ENCODE assay signal across 12 cellular contexts in the genomic region with DNA sequence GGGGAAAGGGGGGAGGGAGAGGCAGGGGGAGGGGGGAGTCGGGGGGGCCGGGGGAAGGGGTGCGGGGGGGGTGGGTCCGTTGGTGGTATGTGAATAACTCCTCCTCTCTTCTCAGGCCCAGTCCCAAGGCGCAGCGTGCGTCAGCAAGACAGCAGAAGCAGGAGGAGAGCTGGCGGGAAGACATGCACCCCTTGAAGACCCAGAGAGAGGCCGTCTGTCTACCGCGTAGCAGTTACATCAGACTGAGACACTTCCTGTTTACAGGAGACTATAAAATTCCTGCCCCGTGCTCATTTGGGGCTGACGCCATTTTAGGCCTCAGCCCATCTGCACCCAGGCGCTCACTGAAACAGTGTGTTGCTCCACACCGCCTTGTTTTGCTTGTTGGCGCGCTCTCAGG. TPM values are rescaled to one million over a fixed set of nuclear protein-coding genes. Genes with fewer than 3 reads are reported as not detected.
DNase-seq lines count a peak whose midpoint lies in the region; TF ChIP-seq lines count a peak whose summit lies in the region.
"Had no signal": no experiment of that assay in that cellular context is flagged by ENCODE, and none has a peak within 500 bp of the region (broad histone marks: within the 10 kb centered on the region; RNA-seq: fewer than 3 reads in every experiment).

No MANE protein-coding gene starts in this region.

- H3K27ac Mint-ChIP-seq in H9 (no peak overlapping the region), HFFc6 (no peak overlapping the region)
- H3K27ac Mint-ChIP-seq: activated naive CD8-positive, alpha-beta T cell treated with anti-CD3 and anti-CD28 coated beads, Interleukin-2, amount 10 ng/mL, durations not matched to agents 7 days and 5 days; mesothelial cell of epicardium had no signal

- no peak overlapping the region for H3K4me3 Mint-ChIP-seq in H9
- H3K4me3 Mint-ChIP-seq in HFFc6: no peak overlapping the region
- H3K4me3 Mint-ChIP-seq: activated naive CD8-positive, alpha-beta T cell treated with anti-CD3 and anti-CD28 coated beads, Interleukin-2, amount 10 ng/mL, durations not matched to agents 7 days and 5 days; mesothelial cell of epicardium had no signal

- no peaks in the 10 kb centered on the region; a peak in 1 of 4 replicates for H3K4me1 Mint-ChIP-seq in H9
- peaks cover 14% of the 10 kb centered on the region for H3K4me1 Mint-ChIP-seq in HFFc6 (ENCODE audit: low read depth)
- H3K4me1 Mint-ChIP-seq: activated naive CD8-positive, alpha-beta T cell treated with anti-CD3 and anti-CD28 coated beads, Interleukin-2, amount 10 ng/mL, durations not matched to agents 7 days and 5 days; mesothelial cell of epicardium had no signal

- H3K27me3 Mint-ChIP-seq in H9 (ENCODE audit: low read depth) (no peaks in the 10 kb centered on the region; the same call in 1 of the 2 replicates), HFFc6 (ENCODE audit: insufficient read depth) (peaks cover 24% of the 10 kb centered on the region)

- H3K4me3 ChIP-seq in A673 (ENCODE audit: low read depth, low read length, poor library complexity, severe bottlenecking) (no peak overlapping the region), fibroblast of villous mesenchyme (ENCODE audit: low read depth, low read length) (no peak overlapping the region), stomach (peak overlapping the region in 2 of 4 donors; percentile 2 to 7)

- no peak overlapping the region for H3K4ac ChIP-seq in H9 (ENCODE audit: low read depth, low read length)

- H3K4me2 ChIP-seq in H9 (ENCODE audit: insufficient read depth, insufficient read length, low read length): no peak overlapping the region

- no peak overlapping the region for H2BK15ac ChIP-seq in H9 (ENCODE audit: low read depth, low read length)

- H4K5ac ChIP-seq in H9 (ENCODE audit: insufficient read length, low read depth, low read length): no peak overlapping the region

- no peak overlapping the region for H3K23ac ChIP-seq in H9 (ENCODE audit: insufficient read length, low read depth, low read length)

- H3K36me3 ChIP-seq in A673 (ENCODE audit: insufficient read depth, low read length, poor library complexity, severe bottlenecking): no peaks in the 10 kb centered on the region
- no peaks in the 10 kb centered on the region for H3K36me3 ChIP-seq in stomach
- H3K36me3 ChIP-seq: vagina had no signal

- H2BK120ac ChIP-seq in H9 (ENCODE audit: low read depth, low read length, poor library complexity, severe bottlenecking): no peak overlapping the region

- intact Hi-C loops in A673 (cut with micrococcal nuclease; ENCODE audit: unreplicated experiment): no loop called here
- intact Hi-C loops in stomach (cut with DNase I; ENCODE audit: low total_unique reads): no loop called here

- H3K27me3 ChIP-seq in A673 (replicated peaks; ENCODE audit: insufficient read depth, low read depth, low read length, poor library complexity) (no peaks in the 10 kb centered on the region), stomach (no peaks in the 10 kb centered on the region), H9 (ENCODE audit: insufficient read depth, low read length) (no peaks in the 10 kb centered on the region)
- H3K27me3 ChIP-seq: vagina had no signal

- H3T11ph ChIP-seq in H9 (ENCODE audit: low read length): no peak overlapping the region

- no peaks in the 10 kb centered on the region for H3K79me2 ChIP-seq in H9 (ENCODE audit: insufficient read depth, low read length)

- TF ChIP-seq CTCF in A673 (conservative IDR thresholded peaks at IDR 0.05; ENCODE audit: low read depth, low read length) (no peak), fibroblast of villous mesenchyme (IDR thresholded peaks at IDR 0.05; ENCODE audit: insufficient read depth, low read depth, low read length) (no peak), stomach (IDR thresholded peaks at IDR 0.05) (no peak), H9 (conservative IDR thresholded peaks at IDR 0.05) (no peak), HFFc6 (IDR thresholded peaks at IDR 0.05) (no peak)

- H3K36me3 Mint-ChIP-seq in H9 (ENCODE audit: insufficient read depth in 1 of 3, low read depth in 3 of 3): peaks cover 5 to 13% (median 9%) of the 10 kb centered on the region in 3 experiments; a peak in 3 of 7 replicates
- H3K36me3 Mint-ChIP-seq in HFFc6 (ENCODE audit: low read depth): peaks cover 15% of the 10 kb centered on the region; the same call in 1 of the 2 replicates
- H3K36me3 Mint-ChIP-seq: activated naive CD8-positive, alpha-beta T cell treated with anti-CD3 and anti-CD28 coated beads, Interleukin-2, amount 10 ng/mL, durations not matched to agents 7 days and 5 days; mesothelial cell of epicardium had no signal

- H3K9me3 ChIP-seq in A673 (ENCODE audit: low read depth, low read length, poor library complexity, severe bottlenecking) (peaks cover 4% of the 10 kb centered on the region), stomach (no peaks in the 10 kb centered on the region), H9 (ENCODE audit: control insufficient read depth, low read depth, low read length) (peaks cover 5% of the 10 kb centered on the region)
- H3K9me3 ChIP-seq: vagina had no signal

- H4K91ac ChIP-seq in H9 (ENCODE audit: insufficient read length, low read depth, low read length): no peak overlapping the region

- TF ChIP-seq EP300 in stomach (IDR thresholded peaks at IDR 0.05): no peak

- TF ChIP-seq POLR2A in stomach (IDR thresholded peaks at IDR 0.05): no peak

- no peak overlapping the region for H2AFZ ChIP-seq in H9 (ENCODE audit: low read length)

- CTCF ChIA-PET in A673 (lab: Charles Lee): no interaction called here

- H3K9ac ChIP-seq in H9 (ENCODE audit: extremely low read depth, insufficient read length, low read length): no peak overlapping the region

- H2AK5ac ChIP-seq in H9 (ENCODE audit: insufficient read length, low read length): no peak overlapping the region

- H3K18ac ChIP-seq in H9 (ENCODE audit: insufficient read length, low read depth, low read length): no peak overlapping the region

- H3K79me1 ChIP-seq in H9 (ENCODE audit: insufficient read depth, low read depth, low read length, poor library complexity, severe bottlenecking): no peaks in the 10 kb centered on the region

- H3K9me3 Mint-ChIP-seq in H9 (peaks cover 16% of the 10 kb centered on the region in 2 experiments), HFFc6 (peaks cover 13% of the 10 kb centered on the region)
- H3K9me3 Mint-ChIP-seq: activated naive CD8-positive, alpha-beta T cell treated with anti-CD3 and anti-CD28 coated beads, Interleukin-2, amount 10 ng/mL, durations not matched to agents 7 days and 5 days had no signal

- H2BK12ac ChIP-seq in H9 (ENCODE audit: insufficient read length, low read depth, low read length): no peak overlapping the region

- no peak overlapping the region for H3K56ac ChIP-seq in H9 (ENCODE audit: insufficient read length, low read depth, low read length)

- H3K4me1 ChIP-seq in A673 (ENCODE audit: insufficient read depth, low read length, poor library complexity, severe bottlenecking) (no peaks in the 10 kb centered on the region), stomach (peaks cover 0 to 7% (median 0%) of the 10 kb centered on the region in 4 donors), H9 (ENCODE audit: insufficient read depth, low read length) (no peaks in the 10 kb centered on the region)
- H3K4me1 ChIP-seq: vagina had no signal

- DNase-seq in A673 (ENCODE audit: low spot score) (peak; percentile 33), HCEC 1CT (peak; percentile 92), RPMI7951 (ENCODE audit: low read depth) (peak; percentile 61), fibroblast of villous mesenchyme (ENCODE audit: low read depth) (peak; percentile 25), HK-2 (ENCODE audit: unreplicated experiment) (no peak), stomach (no peak), H9 (no peak), HFFc6 (no peak)
- DNase-seq: activated naive CD8-positive, alpha-beta T cell treated with anti-CD3 and anti-CD28 coated beads, Interleukin-2, amount 10 ng/mL, durations not matched to agents 7 days and 5 days; stimulated activated CD4-positive, alpha-beta T cell treated with anti-CD3 and anti-CD28 coated beads, Interleukin-15, amount 100 ng/mL, for 24 hours had no signal

- WGBS in stomach, 5 donors: 73 to 89% (median 83%) methylated on average over 10 to 17 of the region's 17 CpGs
- WGBS in H9 (ENCODE audit: extremely low coverage, insufficient read length, low lambda C conversion rate): no CpG with 5 or more reads among the region's 17 CpGs

- no peak overlapping the region for H2BK20ac ChIP-seq in H9 (ENCODE audit: low read depth, low read length, poor library complexity, severe bottlenecking)

- POLR2A ChIA-PET in A673 (lab: Charles Lee; ENCODE audit: low non-redundant PET): no interaction called here

- no peaks in the 10 kb centered on the region for H4K20me1 ChIP-seq in H9 (ENCODE audit: control insufficient read depth, insufficient read depth, insufficient read length)

- no peak overlapping the region for H2BK5ac ChIP-seq in H9 (ENCODE audit: insufficient read length, low read length)

- H3K23me2 ChIP-seq in H9 (ENCODE audit: insufficient read length, low read depth, low read length, poor library complexity, severe bottlenecking): no peaks in the 10 kb centered on the region

- H3K27ac ChIP-seq in A673 (ENCODE audit: low read depth, low read length, poor library complexity, severe bottlenecking) (peak overlapping the region; percentile 28), stomach (peak overlapping the region in 2 of 5 donors; percentile 22 to 27), H9 (ENCODE audit: insufficient read length, low read depth, low read length) (no peak overlapping the region)
- H3K27ac ChIP-seq: vagina had no signal

- H3K14ac ChIP-seq in H9 (ENCODE audit: insufficient read depth, low read length): no peak overlapping the region

- BruUV-seq in A673 (replicated peaks; lab: Mats Ljungman, UMichigan): no TSS peak

- no peak overlapping the region for H4K8ac ChIP-seq in H9 (replicated peaks; ENCODE audit: insufficient read length, low read depth, low read length)

RNA-seq across cellular contexts. Expression of gene SETD4, which starts 55.3 kb away (rescaled TPM):
- total RNA-seq in A673 (2021): 29.3 and 33.3 TPM in 2 replicates
- 13.8 and 14.4 TPM in 2 replicates for total RNA-seq in RPMI7951 (2014; rRNA removed; shearing (Covaris generic))
- 15.1 and 16.1 TPM in 2 replicates for total RNA-seq in fibroblast of villous mesenchyme
- total RNA-seq in stomach: 10 to 100 TPM; 11.6 to 87.5 (median 46.4) TPM
- polyA plus RNA-seq in stomach: 10 to 100 TPM in 2 of 3 donors, 1 to 10 TPM in 1; 6.9 to 19.6 (median 10.6) TPM
- 49.9 and 52.5 TPM in 2 replicates for total RNA-seq in H9 (2021)
- total RNA-seq in HFFc6 (2021; fragmentation: NEBNext Ultra II Directional; extraction: Animal tissue kit (Norgen Biotek cat#: 25700)): 10 to 100 TPM in 1 of 6 experiments, 1 to 10 TPM in 5; 7.6 to 10.1 (median 8.7) TPM

Comparison
In these comparisons a context has a peak if more than half of its experiments do, and no peak if none do; other contexts are left out.
1. DNase-seq: peak in A673 (single experiment), HCEC 1CT (single experiment), RPMI7951 (single experiment) and fibroblast of villous mesenchyme (single experiment); none in HK-2 (single experiment), stomach (single experiment), H9 (single experiment) and HFFc6 (single experiment).